23 cellular contexts compared by ENCODE assay signal in the genomic region with DNA sequence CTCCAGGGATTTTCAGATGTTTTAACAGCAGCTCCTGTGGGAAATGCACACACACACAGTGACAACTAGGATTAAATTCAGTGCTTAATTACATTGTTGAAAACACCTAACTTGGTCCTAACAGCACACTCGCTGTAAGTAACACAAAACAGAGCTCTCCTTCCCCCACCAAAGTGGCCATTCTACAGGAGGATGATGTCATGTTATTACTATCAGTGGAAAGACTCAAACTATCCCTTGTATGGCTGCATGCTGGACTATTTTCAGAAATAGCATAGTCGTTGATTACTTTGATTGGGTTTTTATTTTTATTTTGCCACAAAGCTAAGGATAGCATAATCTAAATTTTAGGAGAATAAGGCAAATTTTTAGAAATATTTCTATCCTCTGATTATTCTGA.
DNase-seq lines count a peak whose midpoint lies in the region; ATAC-seq, FAIRE-seq and TF ChIP-seq lines count a peak whose summit lies in the region.
"Had no signal": no experiment of that assay in that cellular context is flagged by ENCODE, and none has a peak within 500 bp of the region (broad histone marks: within the 10 kb centered on the region; RNA-seq: fewer than 3 reads in every experiment).

No MANE protein-coding gene starts in this region.

- ATAC-seq in SK-N-SH treated with all-trans-retinoic acid at 6 μM for 48 hours (no peak), IMR-90 (ENCODE audit: low read depth) (peak; percentile 60), left ventricle myocardium superior (peak; percentile 32), GM21528 (IDR thresholded peaks at IDR 0.05; ENCODE audit: low FRiP score, unreplicated experiment) (no peak)
- ATAC-seq: CD8-positive, alpha-beta T cell; HCT116 had no signal

- no peak overlapping the region for H3K27ac ChIP-seq in SK-N-SH (ENCODE audit: low read depth in 2 of 2, low read length in 1 of 2)
- H3K27ac ChIP-seq in IMR-90 (ENCODE audit: insufficient read depth, low read length): no peak overlapping the region
- no peak overlapping the region for H3K27ac ChIP-seq in H1 (ENCODE audit: low read depth, low read length)
- H3K27ac ChIP-seq: 22Rv1, BLaER1, C4-2B, GM23248 had no signal

- no peaks in the 10 kb centered on the region for H3F3A ChIP-seq in SK-N-SH (replicated peaks; ENCODE audit: insufficient read depth)

- no peak overlapping the region for H3K4me2 ChIP-seq in SK-N-SH
- H3K4me2 ChIP-seq in IMR-90 (ENCODE audit: low read depth, low read length): no peak overlapping the region
- H3K4me2 ChIP-seq in H1 (ENCODE audit: insufficient read depth in 1 of 2, low read depth in 2 of 2, low read length in 2 of 2): no peak overlapping the region
- H3K4me2 ChIP-seq: BLaER1 had no signal

- no peak for FAIRE-seq in H1 (lab: Jason Lieb, UNC)
- FAIRE-seq: A204.1, G401.6, GM12892 had no signal

- H3K36me3 Mint-ChIP-seq in activated CD4-positive, alpha-beta T cell treated with anti-CD3 and anti-CD28 coated beads, Interleukin-2, amount 10 ng/mL, durations not matched to agents 7 days and 5 days (ENCODE audit: low read depth): no peaks in the 10 kb centered on the region
- H3K36me3 Mint-ChIP-seq: CD4-positive, CD25-positive, alpha-beta regulatory T cell; CD8-positive, alpha-beta T cell had no signal

- H3K18ac ChIP-seq in IMR-90 (ENCODE audit: low read depth, low read length) (no peak overlapping the region), H1 (ENCODE audit: extremely low read depth, low read length) (no peak overlapping the region)

- no peak overlapping the region for H2BK5ac ChIP-seq in IMR-90 (ENCODE audit: low read depth, low read length, poor library complexity, severe bottlenecking)
- H2BK5ac ChIP-seq in H1 (ENCODE audit: low read depth, low read length): no peak overlapping the region

- no peak overlapping the region for H4K8ac ChIP-seq in IMR-90 (ENCODE audit: low read depth in 2 of 2, low read length in 2 of 2)
- H4K8ac ChIP-seq in H1 (ENCODE audit: extremely low read depth, insufficient read depth, low read length): no peak overlapping the region

- no peak overlapping the region for H2BK120ac ChIP-seq in IMR-90 (ENCODE audit: low read depth, low read length)
- H2BK120ac ChIP-seq in H1 (replicated peaks; ENCODE audit: low read depth, low read length): no peak overlapping the region

- no peak for TF ChIP-seq CTCF in SK-N-SH (IDR thresholded peaks at IDR 0.05)
- TF ChIP-seq CTCF in IMR-90 (conservative IDR thresholded peaks at IDR 0.05; ENCODE audit: low read depth, low read length): no peak
- TF ChIP-seq CTCF in H1 (IDR thresholded peaks at IDR 0.05; ENCODE audit: control extremely low read depth in 1 of 3, insufficient read depth in 1 of 3, low read depth in 1 of 3, low read length in 3 of 3): no peak

- H3K79me1 ChIP-seq in IMR-90 (ENCODE audit: low read depth in 1 of 2, low read length in 2 of 2) (no peaks in the 10 kb centered on the region), H1 (ENCODE audit: low read depth, low read length) (no peaks in the 10 kb centered on the region)

- no peaks in the 10 kb centered on the region for H3K9me2 ChIP-seq in SK-N-SH

- H2AK5ac ChIP-seq in IMR-90 (ENCODE audit: low read depth, low read length): no peak overlapping the region
- H2AK5ac ChIP-seq in H1 (ENCODE audit: low read depth, low read length): no peak overlapping the region

- no peak overlapping the region for H2BK12ac ChIP-seq in H1 (ENCODE audit: low read depth, low read length)

- H3K27me3 ChIP-seq in SK-N-SH (ENCODE audit: insufficient read depth) (no peaks in the 10 kb centered on the region), IMR-90 (ENCODE audit: control insufficient read depth, insufficient read depth, low read length) (no peaks in the 10 kb centered on the region), H1 (replicated peaks in 1 of 4; ENCODE audit: control insufficient read depth in 3 of 4, extremely low read depth in 1 of 4, insufficient read depth in 3 of 4, low read length in 3 of 4) (no peaks in the 10 kb centered on the region)
- H3K27me3 ChIP-seq: BLaER1 had no signal

- POLR2A ChIA-PET in SK-N-SH (lab: Yijun Ruan, JAX) (no interaction called here), IMR-90 (lab: Charles Lee; ENCODE audit: unreplicated experiment) (no interaction called here), H1 (lab: Charles Lee; ENCODE audit: partially characterized antibody) (no interaction called here)
- POLR2A ChIA-PET in activated CD4-positive, alpha-beta T cell treated with anti-CD3 and anti-CD28 coated beads, Interleukin-2, amount 10 ng/mL, durations not matched to agents 7 days and 5 days (lab: Charles Lee): no interaction called here

- H4K5ac ChIP-seq in IMR-90 (ENCODE audit: low read depth, low read length) (no peak overlapping the region), H1 (ENCODE audit: insufficient read length, low read depth, low read length) (no peak overlapping the region)

- H3K23ac ChIP-seq in IMR-90 (ENCODE audit: low read depth, low read length) (no peak overlapping the region), H1 (ENCODE audit: insufficient read length) (no peak overlapping the region)

- 53% methylated on average over 2 of the region's 2 CpGs for WGBS in SK-N-SH (ENCODE audit: low lambda C conversion rate)
- no CpG with 5 or more reads among the region's 2 CpGs for WGBS in IMR-90 (ENCODE audit: extremely low coverage in 2 of 2, insufficient read length in 1 of 2), 2 experiments
- WGBS in H1 (ENCODE audit: extremely low coverage in 1 of 2, insufficient coverage in 1 of 2, insufficient read length in 1 of 2, insufficient replicate concordance in 2 of 2, low coverage in 1 of 2, low lambda C conversion rate in 2 of 2, missing lambda C conversion rate in 1 of 2), 2 experiments: 39% methylated on average over 2 of the region's 2 CpGs; no CpG with 5 or more reads in 1 of the 2 experiments

- no peak overlapping the region; the same call in 1 of the 2 replicates for H2BK20ac ChIP-seq in IMR-90 (ENCODE audit: low read depth, low read length)
- no peak overlapping the region for H2BK20ac ChIP-seq in H1 (ENCODE audit: low read length)

- intact Hi-C loops in IMR-90 (cut with micrococcal nuclease) (no loop called here), left ventricle myocardium superior (cut with micrococcal nuclease) (no loop called here)

- H3K79me2 ChIP-seq in SK-N-SH (ENCODE audit: insufficient read depth) (no peaks in the 10 kb centered on the region), H1 (ENCODE audit: control insufficient read depth in 1 of 2, insufficient read depth in 2 of 2, low read length in 2 of 2) (no peaks in the 10 kb centered on the region)

- no peak overlapping the region for H4K91ac ChIP-seq in IMR-90 (ENCODE audit: insufficient read depth, low read depth, low read length)
- no peak overlapping the region for H4K91ac ChIP-seq in H1 (replicated peaks; ENCODE audit: insufficient read length, low read length)

- H3K9me1 ChIP-seq in IMR-90 (ENCODE audit: insufficient read depth, low read length): no peaks in the 10 kb centered on the region

- DNase-seq in SK-N-SH (no peak), IMR-90 (no peak), H1 (ENCODE audit: low read depth in 1 of 2, low spot score in 2 of 2) (no peak), left ventricle myocardium superior (no peak)
- no peak for DNase-seq in activated CD4-positive, alpha-beta T cell treated with anti-CD3 and anti-CD28 coated beads, Interleukin-2, amount 10 ng/mL, durations not matched to agents 7 days and 5 days
- no peak for DNase-seq in stimulated activated CD4-positive, alpha-beta T cell treated with anti-CD3 and anti-CD28 coated beads, Interleukin-4, amount 100 ng/mL, for 4 hours
- DNase-seq: Caco-2; CD4-positive, CD25-positive, alpha-beta regulatory T cell; CD8-positive, alpha-beta T cell; DMS153; DND-41; GM23248; H9 had no signal

- CTCF ChIA-PET in SK-N-SH (lab: Yijun Ruan, JAX) (interaction anchor here (0.6 to 1.0 kb wide), 2 partner anchors 12 to 93 kb away, joined by 3 read pairs; no protein-coding TSS in a partner anchor), IMR-90 (lab: Yijun Ruan, JAX) (no interaction called here), H1 (lab: Charles Lee; ENCODE audit: partially characterized antibody) (interaction anchor here (0.6 kb wide), 1 partner anchor 787 kb away, joined by 3 read pairs; no protein-coding TSS in a partner anchor)
- CTCF ChIA-PET in activated CD4-positive, alpha-beta T cell treated with anti-CD3 and anti-CD28 coated beads, Interleukin-2, amount 10 ng/mL, durations not matched to agents 7 days and 5 days (lab: Charles Lee): interaction anchor here (0.5 kb wide), 1 partner anchor 727 kb away, joined by 3 read pairs; no protein-coding TSS in a partner anchor

- H3K4ac ChIP-seq in IMR-90 (ENCODE audit: low read depth, low read length): no peak overlapping the region
- no peak overlapping the region for H3K4ac ChIP-seq in H1 (replicated peaks; ENCODE audit: insufficient read length, low read depth, low read length)

- H3K9ac ChIP-seq in SK-N-SH (no peak overlapping the region), IMR-90 (ENCODE audit: low read depth, low read length) (no peak overlapping the region), H1 (replicated peaks in 1 of 4; ENCODE audit: extremely low read depth in 1 of 4, low read depth in 3 of 4, low read length in 3 of 4) (no peak overlapping the region)
- H3K9ac ChIP-seq: BLaER1, GM23248 had no signal

- H3K9me3 Mint-ChIP-seq in activated CD4-positive, alpha-beta T cell treated with anti-CD3 and anti-CD28 coated beads, Interleukin-2, amount 10 ng/mL, durations not matched to agents 7 days and 5 days: no peaks in the 10 kb centered on the region

- no peak for TF ChIP-seq POLR2A in IMR-90 (IDR thresholded peaks at IDR 0.05; ENCODE audit: low read depth, low read length)
- no peak for TF ChIP-seq POLR2A in H1 (IDR thresholded peaks at IDR 0.05; ENCODE audit: control extremely low read depth in 1 of 2, low read depth in 2 of 2, low read length in 2 of 2)

- H3K14ac ChIP-seq in IMR-90 (replicated peaks; ENCODE audit: low read depth, low read length) (no peak overlapping the region), H1 (ENCODE audit: insufficient read length) (no peak overlapping the region)

- no peaks in the 10 kb centered on the region for H3K4me1 Mint-ChIP-seq in activated CD4-positive, alpha-beta T cell treated with anti-CD3 and anti-CD28 coated beads, Interleukin-2, amount 10 ng/mL, durations not matched to agents 7 days and 5 days
- H3K4me1 Mint-ChIP-seq: B cell; CD4-positive, CD25-positive, alpha-beta regulatory T cell had no signal

- H3K4me3 ChIP-seq in SK-N-SH (ENCODE audit: low read depth in 2 of 2, low read length in 1 of 2) (no peak overlapping the region), IMR-90 (ENCODE audit: insufficient read depth, low read depth, low read length) (no peak overlapping the region), H1 (ENCODE audit: extremely low read depth in 1 of 4, insufficient read depth in 2 of 4, low read depth in 3 of 4, low read length in 4 of 4) (no peak overlapping the region)
- H3K4me3 ChIP-seq: BLaER1, GM23248 had no signal

- H3K4me1 ChIP-seq in SK-N-SH (ENCODE audit: control insufficient read depth in 1 of 2, insufficient read depth in 2 of 2, low read depth in 1 of 2, low read length in 1 of 2) (peaks cover 0 to 5% of the 10 kb centered on the region in 2 experiments), IMR-90 (ENCODE audit: control insufficient read depth, insufficient read depth, low read length) (no peaks in the 10 kb centered on the region), H1 (replicated peaks in 1 of 4; ENCODE audit: control insufficient read depth in 3 of 4, insufficient read depth in 4 of 4, low read length in 3 of 4) (no peaks in the 10 kb centered on the region)
- H3K4me1 ChIP-seq: BLaER1, Caco-2 had no signal

- no TSS peak for BruUV-seq in IMR-90 (replicated peaks; lab: Mats Ljungman, UMichigan)

- no peaks in the 10 kb centered on the region for H3K23me2 ChIP-seq in H1 (ENCODE audit: low read depth, low read length)

- in situ Hi-C loops in IMR-90 (cut with MboI; ENCODE audit: low sequenced_read_pairs): no loop called here

- H3K4me3 Mint-ChIP-seq in activated CD4-positive, alpha-beta T cell treated with anti-CD3 and anti-CD28 coated beads, Interleukin-2, amount 10 ng/mL, durations not matched to agents 7 days and 5 days: no peak overlapping the region
- H3K4me3 Mint-ChIP-seq: B cell; CD4-positive, CD25-positive, alpha-beta regulatory T cell; CD8-positive, alpha-beta T cell; H9 had no signal

- H4K20me1 ChIP-seq in SK-N-SH (ENCODE audit: insufficient read depth): no peaks in the 10 kb centered on the region
- no peaks in the 10 kb centered on the region for H4K20me1 ChIP-seq in IMR-90 (ENCODE audit: insufficient read depth, low read length)
- H4K20me1 ChIP-seq in H1 (replicated peaks in 1 of 2; ENCODE audit: control insufficient read depth in 1 of 2, insufficient read depth in 2 of 2, low read length in 2 of 2): no peaks in the 10 kb centered on the region
- H4K20me1 ChIP-seq: BLaER1 had no signal

- H2AFZ ChIP-seq in SK-N-SH (ENCODE audit: low read depth) (no peak overlapping the region), IMR-90 (replicated peaks; ENCODE audit: low read length, poor library complexity) (no peak overlapping the region), H1 (ENCODE audit: low read length) (0 out of 2 replicates have a peak overlapping the region, but pooled peaks have one; percentile 8)
- H2AFZ ChIP-seq: GM23248 had no signal

- no peak overlapping the region for H2BK15ac ChIP-seq in IMR-90 (ENCODE audit: low read depth, low read length)
- H2BK15ac ChIP-seq in H1 (ENCODE audit: low read length): no peak overlapping the region

- dilution Hi-C loops in IMR-90 (cut with HindIII; ENCODE audit: low sequenced_read_pairs, unreplicated experiment): no loop called here

- TF ChIP-seq EP300 in SK-N-SH (IDR thresholded peaks at IDR 0.05; ENCODE audit: borderline replicate concordance in 1 of 2, low read depth in 1 of 2, low read length in 1 of 2): no peak
- TF ChIP-seq EP300 in H1 (IDR thresholded peaks at IDR 0.05; ENCODE audit: borderline replicate concordance in 1 of 2, low read depth in 2 of 2, low read length in 2 of 2): no peak

- no peaks in the 10 kb centered on the region for H3K36me3 ChIP-seq in SK-N-SH (replicated peaks in 1 of 2; ENCODE audit: control insufficient read depth in 1 of 2, insufficient read depth in 2 of 2, low read length in 1 of 2)
- no peaks in the 10 kb centered on the region for H3K36me3 ChIP-seq in IMR-90 (ENCODE audit: control insufficient read depth, insufficient read depth, low read length)
- H3K36me3 ChIP-seq in H1 (ENCODE audit: control insufficient read depth in 2 of 4, insufficient read depth in 4 of 4, low read length in 3 of 4): no peaks in the 10 kb centered on the region; a peak in 1 of 8 replicates
- H3K36me3 ChIP-seq: BLaER1 had no signal

- H2AK9ac ChIP-seq in IMR-90 (replicated peaks; ENCODE audit: low read depth, low read length, poor library complexity): no peak overlapping the region

- H3K27ac Mint-ChIP-seq in activated CD4-positive, alpha-beta T cell treated with anti-CD3 and anti-CD28 coated beads, Interleukin-2, amount 10 ng/mL, durations not matched to agents 7 days and 5 days: no peak overlapping the region
- H3K27ac Mint-ChIP-seq: B cell; CD4-positive, CD25-positive, alpha-beta regulatory T cell; CD8-positive, alpha-beta T cell; H9 had no signal

- H3K9me3 ChIP-seq in SK-N-SH (0 out of 2 replicates have a peak, but pooled peaks cover 3% of the 10 kb centered on the region), IMR-90 (ENCODE audit: control insufficient read depth, insufficient read depth, low read length) (no peaks in the 10 kb centered on the region), H1 (ENCODE audit: insufficient read depth in 2 of 2, low read depth in 1 of 2, low read length in 1 of 2) (no peaks in the 10 kb centered on the region)

- H3K56ac ChIP-seq in IMR-90 (ENCODE audit: extremely low read depth, insufficient read depth, low read length) (no peak overlapping the region), H1 (replicated peaks; ENCODE audit: insufficient read length, low read depth, low read length) (no peak overlapping the region)

- no peak for TF ChIP-seq RAD21 in SK-N-SH (IDR thresholded peaks at IDR 0.05; ENCODE audit: low read length)
- TF ChIP-seq RAD21 in IMR-90 (IDR thresholded peaks at IDR 0.05; ENCODE audit: low read length): no peak
- TF ChIP-seq RAD21 in H1 (IDR thresholded peaks at IDR 0.05 in 1 of 2, conservative IDR thresholded peaks at IDR 0.05 in 1 of 2; ENCODE audit: low read depth in 2 of 2, low read length in 2 of 2): no peak

- H3K27me3 Mint-ChIP-seq in activated CD4-positive, alpha-beta T cell treated with anti-CD3 and anti-CD28 coated beads, Interleukin-2, amount 10 ng/mL, durations not matched to agents 7 days and 5 days: peaks cover 4% of the 10 kb centered on the region
- H3K27me3 Mint-ChIP-seq: B cell; CD4-positive, CD25-positive, alpha-beta regulatory T cell had no signal

Comparison
In these comparisons a context has a peak if more than half of its experiments do, and no peak if none do; other contexts are left out.
1. ATAC-seq: peak in IMR-90 (single experiment) and left ventricle myocardium superior (single experiment); none in SK-N-SH treated with all-trans-retinoic acid at 6 μM for 48 hours (single experiment) and GM21528 (single experiment).